Comparison of ENCODE assay signal across 9 cellular contexts in the genomic region with DNA sequence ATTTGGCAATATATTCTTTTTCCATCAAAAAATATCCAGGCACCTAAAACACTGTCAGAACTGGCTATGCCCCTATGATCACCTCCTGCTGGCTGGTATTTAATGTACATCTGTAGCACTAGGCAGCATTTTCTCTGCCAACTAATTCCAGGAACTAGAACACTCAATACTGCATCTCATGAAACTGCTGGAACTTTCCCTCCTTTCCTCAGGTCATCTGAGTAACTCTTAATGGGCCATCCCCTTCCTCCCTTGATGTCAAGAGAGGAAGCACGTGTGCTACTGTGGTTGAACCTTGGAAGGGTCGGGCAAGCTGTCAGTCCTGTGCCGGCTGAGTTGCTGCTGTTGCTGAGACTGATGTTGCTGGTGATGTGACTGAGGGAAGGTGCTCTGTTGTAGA. TPM values are rescaled to one million over a fixed set of nuclear protein-coding genes. Genes with fewer than 3 reads are reported as not detected.
DNase-seq lines count a peak whose midpoint lies in the region; ATAC-seq and TF ChIP-seq lines count a peak whose summit lies in the region.
"Had no signal": no experiment of that assay in that cellular context is flagged by ENCODE, and none has a peak within 500 bp of the region (broad histone marks: within the 10 kb centered on the region; RNA-seq: fewer than 3 reads in every experiment).

No MANE protein-coding gene starts in this region.

- TF ChIP-seq CTCF in GM10248 (IDR thresholded peaks at IDR 0.05; ENCODE audit: control extremely low read depth, extremely low read depth, low read depth, missing control alignments) (peak; percentile 7), fibroblast of the aortic adventitia (IDR thresholded peaks at IDR 0.05; ENCODE audit: insufficient read depth, low read length) (peak; percentile 24)

- no peak overlapping the region for H3K27ac Mint-ChIP-seq in T-helper 2 cell treated with Interferon-gamma antibody and Interleukin-4, amounts not matched to agents 5 μg/mL and 100 μg/mL, for 36 hours

- peak overlapping the region; percentile 9 for H3K27ac ChIP-seq in substantia nigra (ENCODE audit: low read depth, low read length, poor library complexity, severe bottlenecking)

- DNase-seq in GM10248 (ENCODE audit: extremely low spot score): no peak
- peak; percentile 29 for DNase-seq in T-helper 2 cell treated with Interferon-gamma antibody and Interleukin-4, amounts not matched to agents 5 μg/mL and 100 μg/mL, for 36 hours (ENCODE audit: low spot score)
- DNase-seq in fibroblast of the aortic adventitia (ENCODE audit: low read depth): peak; percentile 51
- no peak for DNase-seq in substantia nigra (lab: John Stamatoyannopoulos, UW)
- no peak for DNase-seq in NCI-H187 treated with DMSO at 0.1 percent for 48 hours (lab: John Stamatoyannopoulos, UW)
- no peak for DNase-seq in NCI-H82 (lab: John Stamatoyannopoulos, UW)
- no peak for DNase-seq in cerebellum (ENCODE audit: low spot score)
- DNase-seq: left cardiac atrium had no signal

- no peak overlapping the region for H3K4me3 ChIP-seq in fibroblast of the aortic adventitia (ENCODE audit: low read depth, low read length)

- peaks cover 41% of the 10 kb centered on the region for H3K36me3 Mint-ChIP-seq in T-helper 2 cell treated with Interferon-gamma antibody and Interleukin-4, amounts not matched to agents 5 μg/mL and 100 μg/mL, for 36 hours (ENCODE audit: low read depth)

- POLR2A ChIA-PET in GM10248 (lab: Yijun Ruan, JAX): no interaction called here

- no peaks in the 10 kb centered on the region for H3K27me3 Mint-ChIP-seq in T-helper 2 cell treated with Interferon-gamma antibody and Interleukin-4, amounts not matched to agents 5 μg/mL and 100 μg/mL, for 36 hours (ENCODE audit: low read depth)

- peaks cover 12% of the 10 kb centered on the region for H3K4me1 Mint-ChIP-seq in T-helper 2 cell treated with Interferon-gamma antibody and Interleukin-4, amounts not matched to agents 5 μg/mL and 100 μg/mL, for 36 hours (ENCODE audit: low read depth)

- no peak overlapping the region for H3K4me3 Mint-ChIP-seq in T-helper 2 cell treated with Interferon-gamma antibody and Interleukin-4, amounts not matched to agents 5 μg/mL and 100 μg/mL, for 36 hours

- CTCF ChIA-PET in GM10248 (lab: Yijun Ruan, JAX): no interaction called here

- no peaks in the 10 kb centered on the region for H3K9me3 Mint-ChIP-seq in T-helper 2 cell treated with Interferon-gamma antibody and Interleukin-4, amounts not matched to agents 5 μg/mL and 100 μg/mL, for 36 hours

- ATAC-seq in GM21786 (IDR thresholded peaks at IDR 0.05; ENCODE audit: unreplicated experiment): peak; percentile 73

RNA-seq across cellular contexts. Expression of gene TMEM165, which starts 39.4 kb away (rescaled TPM):
- total RNA-seq in fibroblast of the aortic adventitia (ENCODE audit: low replicate concordance) (112 and 131 TPM in 2 replicates), cerebellum (93.5 TPM)

Comparison
In these comparisons a context has a peak if more than half of its experiments do, and no peak if none do; other contexts are left out.
1. DNase-seq: peak in T-helper 2 cell treated with Interferon-gamma antibody and Interleukin-4, amounts not matched to agents 5 μg/mL and 100 μg/mL, for 36 hours (single experiment) and fibroblast of the aortic adventitia (single experiment); none in GM10248 (single experiment), substantia nigra (0 of 49), NCI-H187 treated with DMSO at 0.1 percent for 48 hours (single experiment), NCI-H82 (single experiment) and cerebellum (single experiment).